In genomic region chr12:53935562-53936341, GRCh38 we compare ENCODE assay signal across 20 cellular contexts. TPM values are rescaled to one million over a fixed set of nuclear protein-coding genes. Genes with fewer than 3 reads are reported as not detected.
A peak's percentile ranks its signal among the peaks of the same experiment; 100 is the strongest.
DNase-seq lines count a peak whose midpoint lies in the region; ATAC-seq and TF ChIP-seq lines count a peak whose summit lies in the region.
"Had no signal": no experiment of that assay in that cellular context is flagged by ENCODE, and none has a peak within 500 bp of the region (broad histone marks: within the 10 kb centered on the region; RNA-seq: fewer than 3 reads in every experiment).

No MANE protein-coding gene starts in this region.

- H4K20me1 ChIP-seq in MM.1S (ENCODE audit: insufficient read depth, low read length): no peaks in the 10 kb centered on the region

- H3K9me2 ChIP-seq in MM.1S (replicated peaks; ENCODE audit: insufficient read depth, low read length): no peaks in the 10 kb centered on the region

- H3K9me3 Mint-ChIP-seq in activated CD4-positive, alpha-beta T cell treated with anti-CD3 and anti-CD28 coated beads, Interleukin-2, amount 10 ng/mL, durations not matched to agents 24 days and 14 days: peaks cover 7% of the 10 kb centered on the region
- no peaks in the 10 kb centered on the region for H3K9me3 Mint-ChIP-seq in activated CD4-positive, alpha-beta T cell treated with anti-CD3 and anti-CD28 coated beads for 36 hours (ENCODE audit: low read depth)
- H3K9me3 Mint-ChIP-seq in osteocyte (ENCODE audit: unreplicated experiment) (no peaks in the 10 kb centered on the region), WTC11 (no peaks in the 10 kb centered on the region)
- H3K9me3 Mint-ChIP-seq: stimulated activated effector memory CD8-positive, alpha-beta T cell treated with anti-CD3 and anti-CD28 coated beads, Interleukin-12 subunit alpha, Interleukin-12 subunit beta, amount 100 ng/mL, for 72 hours had no signal

- intact Hi-C loops in activated CD4-positive, alpha-beta T cell treated with anti-CD3 and anti-CD28 coated beads, Interleukin-2, amount 10 ng/mL, durations not matched to agents 24 days and 14 days (cut with micrococcal nuclease): loop anchor here (2.0 to 10.0 kb wide), 2 partner anchors 15 to 59 kb away; no protein-coding TSS in a partner anchor
- intact Hi-C loops in activated CD4-positive, alpha-beta T cell treated with anti-CD3 and anti-CD28 coated beads for 36 hours (cut with DNase I, micrococcal nuclease): loop anchor here (2.0 to 5.0 kb wide), 3 partner anchors 15 to 37 kb away; partner anchors contain the start of genes HOTAIR (in 2 of the 2) and HOXC11 (in 2 of the 2)

- peak overlapping the region; percentile 15; the same call in 1 of the 2 replicates for H3K4me3 ChIP-seq in MM.1S (ENCODE audit: low read length)
- H3K4me3 ChIP-seq in effector memory CD4-positive, alpha-beta T cell (ENCODE audit: insufficient read depth, low read depth, low read length, poor library complexity, severe bottlenecking): no peak overlapping the region
- H3K4me3 ChIP-seq: mucosa of descending colon had no signal

- H3K36me3 ChIP-seq in MM.1S (replicated peaks; ENCODE audit: insufficient read depth, low read length): no peaks in the 10 kb centered on the region
- no peaks in the 10 kb centered on the region for H3K36me3 ChIP-seq in effector memory CD4-positive, alpha-beta T cell (ENCODE audit: control insufficient read depth, insufficient read depth, low read length)

- H3K27ac Mint-ChIP-seq in activated CD4-positive, alpha-beta T cell treated with anti-CD3 and anti-CD28 coated beads, Interleukin-2, amount 10 ng/mL, durations not matched to agents 24 days and 14 days: peak overlapping the region; percentile 41
- no peak overlapping the region for H3K27ac Mint-ChIP-seq in activated CD4-positive, alpha-beta T cell treated with anti-CD3 and anti-CD28 coated beads for 36 hours
- no peak overlapping the region for H3K27ac Mint-ChIP-seq in osteocyte (ENCODE audit: unreplicated experiment)
- no peak overlapping the region for H3K27ac Mint-ChIP-seq in WTC11
- H3K27ac Mint-ChIP-seq: stimulated activated effector memory CD8-positive, alpha-beta T cell treated with anti-CD3 and anti-CD28 coated beads, Interleukin-12 subunit alpha, Interleukin-12 subunit beta, amount 100 ng/mL, for 72 hours had no signal

- H3F3A ChIP-seq in MM.1S (ENCODE audit: insufficient read depth, low read length): no peaks in the 10 kb centered on the region

- H3K79me2 ChIP-seq in MM.1S (ENCODE audit: low read length): no peaks in the 10 kb centered on the region
- H3K79me2 ChIP-seq: parathyroid adenoma had no signal

- ATAC-seq in activated CD4-positive, alpha-beta T cell treated with anti-CD3 and anti-CD28 coated beads for 36 hours: no peak
- ATAC-seq in WTC11: no peak
- ATAC-seq: mucosa of descending colon; stimulated activated effector memory CD8-positive, alpha-beta T cell treated with anti-CD3 and anti-CD28 coated beads, Interleukin-12 subunit alpha, Interleukin-12 subunit beta, amount 100 ng/mL, for 72 hours had no signal

- H3K36me3 Mint-ChIP-seq in activated CD4-positive, alpha-beta T cell treated with anti-CD3 and anti-CD28 coated beads, Interleukin-2, amount 10 ng/mL, durations not matched to agents 24 days and 14 days (ENCODE audit: low read depth): no peaks in the 10 kb centered on the region
- no peaks in the 10 kb centered on the region for H3K36me3 Mint-ChIP-seq in activated CD4-positive, alpha-beta T cell treated with anti-CD3 and anti-CD28 coated beads for 36 hours (ENCODE audit: low read depth)
- H3K36me3 Mint-ChIP-seq in osteocyte (ENCODE audit: unreplicated experiment) (no peaks in the 10 kb centered on the region), WTC11 (no peaks in the 10 kb centered on the region)
- H3K36me3 Mint-ChIP-seq: stimulated activated effector memory CD8-positive, alpha-beta T cell treated with anti-CD3 and anti-CD28 coated beads, Interleukin-12 subunit alpha, Interleukin-12 subunit beta, amount 100 ng/mL, for 72 hours had no signal

- H3K9ac ChIP-seq in MM.1S (ENCODE audit: low read length): no peak overlapping the region
- H3K9ac ChIP-seq: parathyroid adenoma had no signal

- CTCF ChIA-PET in activated CD4-positive, alpha-beta T cell treated with anti-CD3 and anti-CD28 coated beads for 36 hours (lab: Charles Lee): interaction anchor here (0.7 kb wide), 1 partner anchor 99 kb away, joined by 3 read pairs; no protein-coding TSS in a partner anchor
- CTCF ChIA-PET in HEK293T (lab: Yijun Ruan, JAX): interaction anchor here (0.8 kb wide), 1 partner anchor 41 kb away, joined by 3 read pairs; no protein-coding TSS in a partner anchor
- CTCF ChIA-PET in WTC11 (lab: Charles Lee): interaction anchor here (1.4 to 1.8 kb wide), 2 partner anchors 178 to 189 kb away, joined by 3 to 5 read pairs; no protein-coding TSS in a partner anchor

- no peak overlapping the region; the same call in 1 of the 2 replicates for H3K4me2 ChIP-seq in MM.1S (ENCODE audit: low read depth, low read length)

- DNase-seq in activated CD4-positive, alpha-beta T cell treated with anti-CD3 and anti-CD28 coated beads, Interleukin-2, amount 10 ng/mL, durations not matched to agents 24 days and 14 days: no peak
- DNase-seq in activated CD4-positive, alpha-beta T cell treated with anti-CD3 and anti-CD28 coated beads for 36 hours: no peak
- no peak for DNase-seq in MM.1S
- peak; percentile 57 for DNase-seq in ecto neural progenitor cell (ENCODE audit: low spot score)
- peak; percentile 71 for DNase-seq in osteocyte (ENCODE audit: extremely low spot score, unreplicated experiment)
- DNase-seq in HEK293T (ENCODE audit: extremely low spot score): no peak
- no peak for DNase-seq in effector memory CD4-positive, alpha-beta T cell
- no peak for DNase-seq in WTC11 (ENCODE audit: low spot score)
- DNase-seq: DMS79; effector CD8-positive, alpha-beta T cell; KBM-7; mucosa of descending colon; NCI-H1048; NCI-H2171 treated with DMSO at 0.1 percent for 48 hours; NCI-H774 had no signal

- H3K27me3 Mint-ChIP-seq in activated CD4-positive, alpha-beta T cell treated with anti-CD3 and anti-CD28 coated beads, Interleukin-2, amount 10 ng/mL, durations not matched to agents 24 days and 14 days: peaks cover 88% of the 10 kb centered on the region
- H3K27me3 Mint-ChIP-seq in activated CD4-positive, alpha-beta T cell treated with anti-CD3 and anti-CD28 coated beads for 36 hours: peaks cover 79% of the 10 kb centered on the region
- H3K27me3 Mint-ChIP-seq in osteocyte (ENCODE audit: unreplicated experiment): peaks cover 91% of the 10 kb centered on the region
- H3K27me3 Mint-ChIP-seq in WTC11 (ENCODE audit: low read depth): peaks cover 99% of the 10 kb centered on the region

- POLR2A ChIA-PET in activated CD4-positive, alpha-beta T cell treated with anti-CD3 and anti-CD28 coated beads for 36 hours (lab: Charles Lee): no interaction called here
- POLR2A ChIA-PET in HEK293T (lab: Yijun Ruan, JAX): no interaction called here
- POLR2A ChIA-PET in WTC11 (lab: Charles Lee): no interaction called here

- H3K27me3 ChIP-seq in MM.1S (replicated peaks; ENCODE audit: insufficient read depth, low read length): peaks cover 96% of the 10 kb centered on the region
- H3K27me3 ChIP-seq in effector memory CD4-positive, alpha-beta T cell (replicated peaks; ENCODE audit: control insufficient read depth, insufficient read depth, low read length, poor library complexity, severe bottlenecking): peaks cover 88% of the 10 kb centered on the region

- no peaks in the 10 kb centered on the region for H3K4me1 ChIP-seq in MM.1S (ENCODE audit: low read length)
- H3K4me1 ChIP-seq in effector memory CD4-positive, alpha-beta T cell (ENCODE audit: control insufficient read depth, insufficient read depth, low read length, poor library complexity, severe bottlenecking): peaks cover 6% of the 10 kb centered on the region
- H3K4me1 ChIP-seq: parathyroid adenoma had no signal

- H3K4me3 Mint-ChIP-seq in activated CD4-positive, alpha-beta T cell treated with anti-CD3 and anti-CD28 coated beads, Interleukin-2, amount 10 ng/mL, durations not matched to agents 24 days and 14 days: no peak overlapping the region
- no peak overlapping the region for H3K4me3 Mint-ChIP-seq in activated CD4-positive, alpha-beta T cell treated with anti-CD3 and anti-CD28 coated beads for 36 hours
- H3K4me3 Mint-ChIP-seq in osteocyte (ENCODE audit: unreplicated experiment): peak overlapping the region; percentile 58
- no peak overlapping the region; the same call in 1 of the 2 replicates for H3K4me3 Mint-ChIP-seq in WTC11
- H3K4me3 Mint-ChIP-seq: stimulated activated effector memory CD8-positive, alpha-beta T cell treated with anti-CD3 and anti-CD28 coated beads, Interleukin-12 subunit alpha, Interleukin-12 subunit beta, amount 100 ng/mL, for 72 hours had no signal

- TF ChIP-seq CTCF in MM.1S (IDR thresholded peaks at IDR 0.05; ENCODE audit: low read length) (no peak), osteocyte (IDR thresholded peaks at IDR 0.05) (no peak), WTC11 (IDR thresholded peaks at IDR 0.05) (no peak)

- no peak overlapping the region for H3K27ac ChIP-seq in MM.1S (ENCODE audit: low read length)
- no peak overlapping the region for H3K27ac ChIP-seq in effector memory CD4-positive, alpha-beta T cell (ENCODE audit: insufficient read depth, low read length, poor library complexity, severe bottlenecking)
- H3K27ac ChIP-seq: C4-2B, parathyroid adenoma had no signal

- peaks cover 2% of the 10 kb centered on the region for H3K4me1 Mint-ChIP-seq in activated CD4-positive, alpha-beta T cell treated with anti-CD3 and anti-CD28 coated beads, Interleukin-2, amount 10 ng/mL, durations not matched to agents 24 days and 14 days
- peaks cover 10% of the 10 kb centered on the region for H3K4me1 Mint-ChIP-seq in activated CD4-positive, alpha-beta T cell treated with anti-CD3 and anti-CD28 coated beads for 36 hours
- H3K4me1 Mint-ChIP-seq in osteocyte (ENCODE audit: unreplicated experiment) (peaks cover 9% of the 10 kb centered on the region), WTC11 (peaks cover 21% of the 10 kb centered on the region)

- no peaks in the 10 kb centered on the region for H3K9me3 ChIP-seq in MM.1S (replicated peaks; ENCODE audit: insufficient read depth, low read length)
- H3K9me3 ChIP-seq in effector memory CD4-positive, alpha-beta T cell (ENCODE audit: control insufficient read depth, low read length): no peaks in the 10 kb centered on the region
- H3K9me3 ChIP-seq: mucosa of descending colon had no signal

- no peak overlapping the region for H2AFZ ChIP-seq in MM.1S (ENCODE audit: low read length)
- H2AFZ ChIP-seq: parathyroid adenoma had no signal

RNA-seq across cellular contexts. Expression of gene HOXC13, which starts 2.9 kb away (rescaled TPM):
- total RNA-seq in activated CD4-positive, alpha-beta T cell treated with anti-CD3 and anti-CD28 coated beads, Interleukin-2, amount 10 ng/mL, durations not matched to agents 24 days and 14 days: not detected in 2 replicates
- total RNA-seq in activated CD4-positive, alpha-beta T cell treated with anti-CD3 and anti-CD28 coated beads for 36 hours: not detected
- not detected in 2 replicates for total RNA-seq in osteocyte
- 0.09 TPM in 1 of 3 replicates, not detected in the others for total RNA-seq in WTC11 (2021)
- total RNA-seq: mucosa of descending colon had no signal

RNA-seq across cellular contexts. Expression of gene HOXC12, which starts 19.0 kb away (rescaled TPM):
- total RNA-seq in activated CD4-positive, alpha-beta T cell treated with anti-CD3 and anti-CD28 coated beads, Interleukin-2, amount 10 ng/mL, durations not matched to agents 24 days and 14 days: not detected in 2 replicates
- total RNA-seq in activated CD4-positive, alpha-beta T cell treated with anti-CD3 and anti-CD28 coated beads for 36 hours: not detected
- total RNA-seq in osteocyte (not detected in 2 replicates), WTC11 (2021) (not detected in 3 replicates)
- total RNA-seq: A172, mucosa of descending colon, ureter had no signal

RNA-seq across cellular contexts. Expression of gene HOXC11, which starts 37.2 kb away (rescaled TPM):
- total RNA-seq in activated CD4-positive, alpha-beta T cell treated with anti-CD3 and anti-CD28 coated beads, Interleukin-2, amount 10 ng/mL, durations not matched to agents 24 days and 14 days: not detected in 2 replicates
- total RNA-seq in activated CD4-positive, alpha-beta T cell treated with anti-CD3 and anti-CD28 coated beads for 36 hours: not detected
- total RNA-seq in osteocyte: not detected in 2 replicates
- total RNA-seq in WTC11 (2021): not detected in 3 replicates
- total RNA-seq: mucosa of descending colon had no signal

RNA-seq across cellular contexts. Expression of gene HOTAIR, which starts 39.0 kb away (rescaled TPM):
- not detected in 2 replicates for total RNA-seq in activated CD4-positive, alpha-beta T cell treated with anti-CD3 and anti-CD28 coated beads, Interleukin-2, amount 10 ng/mL, durations not matched to agents 24 days and 14 days
- not detected for total RNA-seq in activated CD4-positive, alpha-beta T cell treated with anti-CD3 and anti-CD28 coated beads for 36 hours
- total RNA-seq in osteocyte (not detected in 2 replicates), WTC11 (2021) (not detected in 3 replicates)
- total RNA-seq: mucosa of descending colon had no signal

RNA-seq across cellular contexts. Expression of gene HOXC10, which starts 49.2 kb away (rescaled TPM):
- not detected in 2 replicates for total RNA-seq in activated CD4-positive, alpha-beta T cell treated with anti-CD3 and anti-CD28 coated beads, Interleukin-2, amount 10 ng/mL, durations not matched to agents 24 days and 14 days
- not detected for total RNA-seq in activated CD4-positive, alpha-beta T cell treated with anti-CD3 and anti-CD28 coated beads for 36 hours
- total RNA-seq in osteocyte (not detected in 2 replicates), WTC11 (2021) (0.09 TPM in 1 of 3 replicates, not detected in the others)
- total RNA-seq: mucosa of descending colon had no signal

Comparison
In these comparisons a context has a peak if more than half of its experiments do, and no peak if none do; other contexts are left out.
1. DNase-seq: peak in ecto neural progenitor cell (single experiment) and osteocyte (single experiment); none in activated CD4-positive, alpha-beta T cell treated with anti-CD3 and anti-CD28 coated beads, Interleukin-2, amount 10 ng/mL, durations not matched to agents 24 days and 14 days (single experiment), activated CD4-positive, alpha-beta T cell treated with anti-CD3 and anti-CD28 coated beads for 36 hours (single experiment), MM.1S (single experiment), HEK293T (single experiment), effector memory CD4-positive, alpha-beta T cell (0 of 3) and WTC11 (single experiment).